In the genomic region with DNA sequence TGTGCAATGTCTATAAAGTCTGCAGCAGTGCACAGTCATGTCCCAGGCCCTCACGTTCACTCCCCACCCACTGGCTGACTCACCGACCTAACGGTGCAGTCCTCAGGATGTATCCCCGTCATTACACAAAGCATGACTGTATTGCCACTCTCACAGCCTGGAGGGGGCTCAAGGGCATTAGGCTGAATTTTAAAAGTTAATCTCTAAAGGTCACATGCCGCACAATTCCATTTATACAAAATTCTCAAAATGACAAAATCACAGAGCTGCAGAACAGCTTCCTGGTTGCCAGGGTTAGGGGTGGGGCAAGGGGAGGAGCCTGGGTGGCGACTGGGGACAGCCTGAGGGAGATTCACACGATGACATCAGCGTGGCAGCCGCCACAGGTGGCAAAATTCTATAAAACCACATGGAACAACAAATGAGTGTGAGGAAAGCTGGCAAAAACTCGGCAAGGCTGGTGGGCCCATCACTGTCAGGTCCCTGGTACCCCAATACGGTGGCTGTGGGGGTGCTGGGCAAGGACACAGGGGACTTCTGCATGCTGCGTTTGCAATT, we compare ENCODE assay signal across 8 cellular contexts.
DNase-seq lines count a peak whose midpoint lies in the region; ATAC-seq, FAIRE-seq and TF ChIP-seq lines count a peak whose summit lies in the region.

No MANE protein-coding gene starts in this region.

- H3K9me3 Mint-ChIP-seq in GM23338: no peaks in the 10 kb centered on the region; the same call in 1 of the 3 replicates
- peaks cover 2% of the 10 kb centered on the region for H3K9me3 Mint-ChIP-seq in activated naive CD4-positive, alpha-beta T cell treated with anti-CD3 and anti-CD28 coated beads, Interleukin-2, amount 10 ng/mL, durations not matched to agents 7 days and 5 days

- no peak overlapping the region for H3K4me3 Mint-ChIP-seq in GM23338
- peak overlapping the region; percentile 50 for H3K4me3 Mint-ChIP-seq in activated naive CD4-positive, alpha-beta T cell treated with anti-CD3 and anti-CD28 coated beads, Interleukin-2, amount 10 ng/mL, durations not matched to agents 7 days and 5 days

- H3K79me2 ChIP-seq in GM23338 (replicated peaks; ENCODE audit: insufficient read depth) (no peaks in the 10 kb centered on the region), SU-DHL-6 (ENCODE audit: insufficient read depth, low read length) (no peaks in the 10 kb centered on the region), keratinocyte (ENCODE audit: control insufficient read depth, insufficient read depth, low read length) (no peaks in the 10 kb centered on the region)

- H3K4me3 ChIP-seq in GM23338: no peak overlapping the region
- no peak overlapping the region for H3K4me3 ChIP-seq in SU-DHL-6 (ENCODE audit: insufficient read depth, low read length, poor library complexity, severe bottlenecking)
- no peak overlapping the region for H3K4me3 ChIP-seq in keratinocyte (ENCODE audit: control insufficient read depth in 2 of 3, extremely low read depth in 1 of 3, insufficient read depth in 2 of 3, low read depth in 1 of 3, low read length in 3 of 3)

- H3K36me3 Mint-ChIP-seq in GM23338 (ENCODE audit: low read depth): no peaks in the 10 kb centered on the region
- peaks cover 3% of the 10 kb centered on the region for H3K36me3 Mint-ChIP-seq in activated naive CD4-positive, alpha-beta T cell treated with anti-CD3 and anti-CD28 coated beads, Interleukin-2, amount 10 ng/mL, durations not matched to agents 7 days and 5 days

- TF ChIP-seq CTCF in GM23338 (conservative IDR thresholded peaks at IDR 0.05; ENCODE audit: low read depth in 2 of 2): no peak
- no peak for TF ChIP-seq CTCF in SU-DHL-6 (IDR thresholded peaks at IDR 0.05; ENCODE audit: insufficient read depth, low read length, poor library complexity, severe bottlenecking)
- no peak for TF ChIP-seq CTCF in keratinocyte (optimal IDR thresholded peaks at IDR 0.05 in 1 of 3, IDR thresholded peaks at IDR 0.05 in 1 of 3, conservative IDR thresholded peaks at IDR 0.05 in 1 of 3; ENCODE audit: extremely low read depth in 1 of 3, insufficient read depth in 2 of 3, low read length in 3 of 3)

- DNase-seq in GM23338 (ENCODE audit: low spot score) (no peak), keratinocyte (ENCODE audit: low read depth, low spot score) (no peak), occipital lobe (lab: John Stamatoyannopoulos, UW) (no peak), GM12891 (ENCODE audit: insufficient read length, low spot score) (no peak)
- peak; percentile 78 for DNase-seq in activated naive CD4-positive, alpha-beta T cell treated with anti-CD3 and anti-CD28 coated beads, Interleukin-2, amount 10 ng/mL, durations not matched to agents 7 days and 5 days
- peak in 2 of 3 experiments; percentile 52 to 55 for DNase-seq in stimulated activated CD4-positive, alpha-beta T cell treated with anti-CD3 and anti-CD28 coated beads, TNF-alpha, amount 100 ng/mL, for 4 hours (ENCODE audit: low read depth in 3 of 3)

- peaks cover 4% of the 10 kb centered on the region; the same call in 2 of the 3 replicates for H3K4me1 Mint-ChIP-seq in GM23338
- H3K4me1 Mint-ChIP-seq in activated naive CD4-positive, alpha-beta T cell treated with anti-CD3 and anti-CD28 coated beads, Interleukin-2, amount 10 ng/mL, durations not matched to agents 7 days and 5 days: peaks cover 37% of the 10 kb centered on the region

- FAIRE-seq in keratinocyte (lab: Jason Lieb, UNC) (peak; percentile 39), GM12891 (lab: Jason Lieb, UNC) (no peak)

- H3K4me2 ChIP-seq in GM23338 (no peak overlapping the region), SU-DHL-6 (ENCODE audit: low read depth, low read length, poor library complexity, severe bottlenecking) (peak overlapping the region; percentile 36), keratinocyte (ENCODE audit: control insufficient read depth, extremely low read depth, insufficient read depth, low read depth, low read length) (no peak overlapping the region)

- H3K9ac ChIP-seq in SU-DHL-6 (ENCODE audit: low read length) (no peak overlapping the region), keratinocyte (ENCODE audit: control insufficient read depth, extremely low read depth, insufficient read depth, low read length) (no peak overlapping the region)

- H3K27ac Mint-ChIP-seq in GM23338: no peak overlapping the region
- peak overlapping the region; percentile 72 for H3K27ac Mint-ChIP-seq in activated naive CD4-positive, alpha-beta T cell treated with anti-CD3 and anti-CD28 coated beads, Interleukin-2, amount 10 ng/mL, durations not matched to agents 7 days and 5 days

- H3K9me1 ChIP-seq in keratinocyte (ENCODE audit: control insufficient read depth, extremely low read depth, insufficient read depth, low read length): no peaks in the 10 kb centered on the region

- no peak overlapping the region for H2AFZ ChIP-seq in GM23338
- H2AFZ ChIP-seq in SU-DHL-6 (ENCODE audit: low read depth, low read length, severe bottlenecking): peak overlapping the region; percentile 81
- H2AFZ ChIP-seq in keratinocyte (ENCODE audit: control insufficient read depth, low read length): no peak overlapping the region

- H3K27ac ChIP-seq in GM23338 (ENCODE audit: low read depth): no peak overlapping the region
- no peak overlapping the region for H3K27ac ChIP-seq in SU-DHL-6 (ENCODE audit: low read depth, low read length)
- no peak overlapping the region for H3K27ac ChIP-seq in keratinocyte (ENCODE audit: control insufficient read depth, insufficient read depth, low read length)

- CTCF ChIA-PET in activated naive CD4-positive, alpha-beta T cell treated with anti-CD3 and anti-CD28 coated beads, Interleukin-2, amount 10 ng/mL, durations not matched to agents 7 days and 5 days (lab: Charles Lee): interaction anchor here (0.6 to 2.0 kb wide), 4 partner anchors 7 to 65 kb away, joined by 3 to 6 read pairs (median 3); no protein-coding TSS in a partner anchor

- ATAC-seq in GM23338 (peak; percentile 43; the same call in 2 of the 3 replicates), HG02840 (IDR thresholded peaks at IDR 0.05; ENCODE audit: low FRiP score, unreplicated experiment) (no peak)

- H3F3A ChIP-seq in GM23338 (replicated peaks; ENCODE audit: low read depth) (no peaks in the 10 kb centered on the region), SU-DHL-6 (ENCODE audit: insufficient read depth) (no peaks in the 10 kb centered on the region)

- H3K4me1 ChIP-seq in GM23338 (ENCODE audit: insufficient read depth) (no peaks in the 10 kb centered on the region), keratinocyte (ENCODE audit: control insufficient read depth, extremely low read depth, insufficient read depth, low read length) (no peaks in the 10 kb centered on the region)

- H3K9me3 ChIP-seq in SU-DHL-6 (ENCODE audit: insufficient read depth, low read length) (peaks cover 5% of the 10 kb centered on the region; the same call in 1 of the 2 replicates), keratinocyte (ENCODE audit: control insufficient read depth, low read depth, low read length) (no peaks in the 10 kb centered on the region)

- H3K9me2 ChIP-seq in GM23338 (ENCODE audit: insufficient read depth) (no peaks in the 10 kb centered on the region), SU-DHL-6 (replicated peaks; ENCODE audit: insufficient read depth, low read length) (no peaks in the 10 kb centered on the region)

- H3K27me3 ChIP-seq in GM23338 (ENCODE audit: insufficient read depth): no peaks in the 10 kb centered on the region
- H3K27me3 ChIP-seq in SU-DHL-6 (ENCODE audit: low read length): no peaks in the 10 kb centered on the region
- H3K27me3 ChIP-seq in keratinocyte (ENCODE audit: control insufficient read depth, extremely low read depth, insufficient read depth, low read length): no peaks in the 10 kb centered on the region

- no peaks in the 10 kb centered on the region for H4K20me1 ChIP-seq in GM23338 (replicated peaks; ENCODE audit: insufficient read depth)
- H4K20me1 ChIP-seq in SU-DHL-6 (ENCODE audit: low read depth, low read length): no peaks in the 10 kb centered on the region
- no peaks in the 10 kb centered on the region for H4K20me1 ChIP-seq in keratinocyte (ENCODE audit: control insufficient read depth, extremely low read depth, insufficient read depth, low read length)

- no peaks in the 10 kb centered on the region for H3K36me3 ChIP-seq in GM23338 (ENCODE audit: insufficient read depth)
- no peaks in the 10 kb centered on the region for H3K36me3 ChIP-seq in SU-DHL-6 (ENCODE audit: low read length)
- no peaks in the 10 kb centered on the region for H3K36me3 ChIP-seq in keratinocyte (ENCODE audit: control insufficient read depth in 2 of 2, extremely low read depth in 1 of 2, insufficient read depth in 2 of 2, low read length in 2 of 2)

- TF ChIP-seq POLR2A in GM12891 (IDR thresholded peaks at IDR 0.05; ENCODE audit: low read depth, low read length): no peak

- dilution Hi-C loops in keratinocyte (cut with MboI; ENCODE audit: extremely low pct_ligation_motif_present, low sequenced_read_pairs): no loop called here

- peaks cover 13% of the 10 kb centered on the region for H3K27me3 Mint-ChIP-seq in GM23338 (ENCODE audit: insufficient read depth, low read depth, poor library complexity)
- H3K27me3 Mint-ChIP-seq in activated naive CD4-positive, alpha-beta T cell treated with anti-CD3 and anti-CD28 coated beads, Interleukin-2, amount 10 ng/mL, durations not matched to agents 7 days and 5 days: peaks cover 14% of the 10 kb centered on the region

TF ChIP-seq in GM23338, 12 proteins besides CTCF, POLR2A, EP300 and RAD21 (continues in another document):
- TF ChIP-seq EZH2phosphoT487 (IDR thresholded peaks at IDR 0.05; ENCODE audit: unreplicated experiment): no peak

TF ChIP-seq in GM12891, 5 proteins besides CTCF, POLR2A, EP300 and RAD21:
- TF ChIP-seq POLR2AphosphoS5 (IDR thresholded peaks at IDR 0.05; ENCODE audit: low read depth, low read length) (no peak), TAF1 (IDR thresholded peaks at IDR 0.05; ENCODE audit: low read depth, low read length) (no peak), POU2F2 (IDR thresholded peaks at IDR 0.05; ENCODE audit: low read depth, low read length) (no peak), SPI1 (IDR thresholded peaks at IDR 0.05; ENCODE audit: low read depth, low read length) (no peak), PAX5 (IDR thresholded peaks at IDR 0.05; ENCODE audit: insufficient read depth, low read length, severe bottlenecking) (no peak)

Comparison
In these comparisons a context has a peak if more than half of its experiments do, and no peak if none do; other contexts are left out.
1. DNase-seq: peak in activated naive CD4-positive, alpha-beta T cell treated with anti-CD3 and anti-CD28 coated beads, Interleukin-2, amount 10 ng/mL, durations not matched to agents 7 days and 5 days (single experiment) and stimulated activated CD4-positive, alpha-beta T cell treated with anti-CD3 and anti-CD28 coated beads, TNF-alpha, amount 100 ng/mL, for 4 hours (2 of 3); none in GM23338 (single experiment), keratinocyte (single experiment), occipital lobe (single experiment) and GM12891 (single experiment).